8 cellular contexts compared by ENCODE assay signal in the genomic region with DNA sequence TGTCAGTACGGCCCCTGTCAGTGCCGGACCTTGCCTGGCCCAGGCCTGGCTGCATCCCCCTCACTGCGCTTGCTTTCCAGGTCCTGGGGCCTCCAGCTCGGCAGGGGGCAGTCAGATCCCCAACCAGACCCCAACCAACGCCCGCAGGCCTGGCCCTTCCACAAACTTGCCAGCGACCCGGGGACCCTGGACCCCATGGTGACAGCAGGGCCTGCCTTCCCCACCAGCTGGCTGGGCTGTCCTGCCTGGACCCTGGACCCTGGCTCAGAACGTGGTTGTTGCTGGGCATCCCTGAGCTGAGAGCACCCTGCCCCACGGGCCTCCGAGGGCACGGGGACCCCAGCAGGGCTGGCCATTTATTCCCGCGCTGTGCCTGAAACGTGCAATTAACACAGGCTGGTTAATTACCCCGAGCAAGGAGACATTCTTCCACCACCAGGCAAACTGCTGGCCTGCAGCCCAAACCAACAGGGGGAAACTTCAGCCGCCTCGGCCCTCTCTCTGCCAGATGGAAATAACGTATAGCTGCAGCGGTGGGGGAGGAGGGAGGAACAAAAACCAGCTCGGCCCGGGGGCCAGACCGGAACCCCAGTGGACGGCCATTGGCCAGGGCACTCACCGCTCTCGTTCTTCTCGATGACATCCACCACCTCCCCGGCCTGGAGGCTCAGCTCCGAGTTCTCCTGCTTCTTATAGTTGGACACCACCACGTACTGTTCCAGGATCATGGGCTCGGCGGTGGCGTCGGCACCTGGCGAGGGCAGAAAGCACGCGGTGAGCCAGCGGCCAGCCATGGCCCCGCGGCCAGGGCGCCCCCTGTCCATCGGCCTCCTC.
DNase-seq lines count a peak whose midpoint lies in the region; ATAC-seq and TF ChIP-seq lines count a peak whose summit lies in the region.

No MANE protein-coding gene starts in this region.

- H2AFZ ChIP-seq in neural progenitor cell (replicated peaks) = no peak overlapping the region

- H3K4me3 Mint-ChIP-seq in T-helper 2 cell treated with Interferon-gamma antibody and Interleukin-4, amounts not matched to agents 5 μg/mL and 100 μg/mL, for 36 hours = peak overlapping the region; percentile 89
- no peak overlapping the region for H3K4me3 Mint-ChIP-seq in neural progenitor cell

- H4K20me1 ChIP-seq in neural progenitor cell (ENCODE audit: low read depth) = no peaks in the 10 kb centered on the region

- peak; percentile 17 for DNase-seq in activated naive CD4-positive, alpha-beta T cell treated with Interleukin-2 at 50 U/mL for 16 hours
- DNase-seq in activated naive CD4-positive, alpha-beta T cell (lab: John Stamatoyannopoulos, UW) = no peak
- DNase-seq in T-helper 2 cell treated with Interferon-gamma antibody and Interleukin-4, amounts not matched to agents 5 μg/mL and 100 μg/mL, for 36 hours (ENCODE audit: low spot score) = peak; percentile 16
- DNase-seq in erythroblast (lab: John Stamatoyannopoulos, UW) (peak; percentile 59 to 60), neural progenitor cell (ENCODE audit: low spot score) (no peak), SIG-M5 (lab: John Stamatoyannopoulos, UW) (no peak), pons (ENCODE audit: low spot score) (no peak)

- TF ChIP-seq CTCF in neural progenitor cell (IDR thresholded peaks at IDR 0.05) = no peak

- peaks cover 10% of the 10 kb centered on the region for H3K4me1 Mint-ChIP-seq in T-helper 2 cell treated with Interferon-gamma antibody and Interleukin-4, amounts not matched to agents 5 μg/mL and 100 μg/mL, for 36 hours (ENCODE audit: low read depth)
- H3K4me1 Mint-ChIP-seq in neural progenitor cell = peaks cover 12% of the 10 kb centered on the region

- peak overlapping the region; percentile 38 for H3K4me2 ChIP-seq in neural progenitor cell

- H3K9ac ChIP-seq in neural progenitor cell = no peak overlapping the region

- no peaks in the 10 kb centered on the region for H3K79me2 ChIP-seq in neural progenitor cell (ENCODE audit: low read depth)

- H3K9me3 ChIP-seq in neural progenitor cell (ENCODE audit: low read depth) = no peaks in the 10 kb centered on the region

- H3K4me1 ChIP-seq in neural progenitor cell = peaks cover 24% of the 10 kb centered on the region

- H3K27me3 ChIP-seq in neural progenitor cell = no peaks in the 10 kb centered on the region

- peaks cover 12% of the 10 kb centered on the region for H3K9me3 Mint-ChIP-seq in T-helper 2 cell treated with Interferon-gamma antibody and Interleukin-4, amounts not matched to agents 5 μg/mL and 100 μg/mL, for 36 hours
- H3K9me3 Mint-ChIP-seq in neural progenitor cell = peaks cover 5% of the 10 kb centered on the region

- peak overlapping the region; percentile 23 for H3K27ac ChIP-seq in neural progenitor cell

- H3K36me3 Mint-ChIP-seq in T-helper 2 cell treated with Interferon-gamma antibody and Interleukin-4, amounts not matched to agents 5 μg/mL and 100 μg/mL, for 36 hours (ENCODE audit: low read depth) = peaks cover 26% of the 10 kb centered on the region
- H3K36me3 Mint-ChIP-seq in neural progenitor cell = peaks cover 21% of the 10 kb centered on the region

- H3K36me3 ChIP-seq in neural progenitor cell = no peaks in the 10 kb centered on the region

- no peaks in the 10 kb centered on the region for H3F3A ChIP-seq in neural progenitor cell (ENCODE audit: low read depth)

- peak; percentile 65 for TF ChIP-seq POLR2A in erythroblast (IDR thresholded peaks at IDR 0.05; ENCODE audit: low read length)

- no peak overlapping the region for H3K4me3 ChIP-seq in neural progenitor cell

- H3K27ac Mint-ChIP-seq in T-helper 2 cell treated with Interferon-gamma antibody and Interleukin-4, amounts not matched to agents 5 μg/mL and 100 μg/mL, for 36 hours = peak overlapping the region; percentile 80
- no peak overlapping the region for H3K27ac Mint-ChIP-seq in neural progenitor cell

- peak; percentile 26 for ATAC-seq in HG02943 (IDR thresholded peaks at IDR 0.05; ENCODE audit: low read depth, unreplicated experiment)

- H3K27me3 Mint-ChIP-seq in T-helper 2 cell treated with Interferon-gamma antibody and Interleukin-4, amounts not matched to agents 5 μg/mL and 100 μg/mL, for 36 hours (ENCODE audit: low read depth) = no peaks in the 10 kb centered on the region
- no peaks in the 10 kb centered on the region for H3K27me3 Mint-ChIP-seq in neural progenitor cell (ENCODE audit: insufficient read depth, low read depth)

Comparison
In these comparisons a context has a peak if more than half of its experiments do, and no peak if none do; other contexts are left out.
1. DNase-seq: peak in activated naive CD4-positive, alpha-beta T cell treated with Interleukin-2 at 50 U/mL for 16 hours (single experiment), T-helper 2 cell treated with Interferon-gamma antibody and Interleukin-4, amounts not matched to agents 5 μg/mL and 100 μg/mL, for 36 hours (single experiment) and erythroblast (2 of 2); none in activated naive CD4-positive, alpha-beta T cell (0 of 4), neural progenitor cell (single experiment), SIG-M5 (single experiment) and pons (single experiment).